In the genomic region with DNA sequence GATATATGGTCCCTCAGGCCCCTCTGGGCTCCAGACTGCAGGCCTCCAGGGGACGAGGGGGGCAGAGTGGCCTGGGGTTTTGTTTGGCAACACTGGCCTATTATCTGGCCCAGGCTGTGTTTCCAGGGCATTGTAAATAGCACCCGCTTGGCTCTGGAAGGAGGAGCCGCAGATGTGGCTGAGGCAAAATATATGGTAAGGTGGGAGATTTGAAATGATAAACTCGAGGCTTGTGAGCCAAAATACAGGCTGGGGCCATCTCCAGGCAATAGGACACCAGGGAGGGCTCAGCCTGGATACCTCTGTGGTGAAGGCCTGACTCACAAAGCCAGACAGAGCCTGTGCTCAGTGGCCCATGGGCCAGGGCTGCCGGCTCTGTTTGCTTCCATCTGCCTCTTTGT, we compare ENCODE assay signal across 10 cellular contexts. TPM values are rescaled to one million over a fixed set of nuclear protein-coding genes. Genes with fewer than 3 reads are reported as not detected.
DNase-seq lines count a peak whose midpoint lies in the region; ATAC-seq, FAIRE-seq and TF ChIP-seq lines count a peak whose summit lies in the region.
"Had no signal": no experiment of that assay in that cellular context is flagged by ENCODE, and none has a peak within 500 bp of the region (broad histone marks: within the 10 kb centered on the region; RNA-seq: fewer than 3 reads in every experiment).

No MANE protein-coding gene starts in this region.

- H3K9me2 ChIP-seq in hepatocyte (replicated peaks; ENCODE audit: insufficient read depth), result no peaks in the 10 kb centered on the region

- CTCF ChIA-PET in GM12878 (lab: Yijun Ruan, JAX), result interaction anchor here (0.8 to 2.7 kb wide), 4 partner anchors 11 to 240 kb away, joined by 3 to 9 read pairs (median 4); no protein-coding TSS in a partner anchor

- TF ChIP-seq RAD21 in GM12878 (IDR thresholded peaks at IDR 0.05; ENCODE audit: insufficient read depth, low read depth, low read length), result no peak

- POLR2A ChIA-PET in GM12878 (lab: Charles Lee), result no interaction called here

- WGBS in GM12878 (ENCODE audit: insufficient coverage, insufficient replicate concordance, low lambda C conversion rate, missing lambda C conversion rate), result 36% methylated on average over 5 of the region's 5 CpGs
- WGBS in hepatocyte (ENCODE audit: low lambda C conversion rate, missing lambda C conversion rate), result 64% methylated on average over 5 of the region's 5 CpGs

- BruUV-seq in GM12878 (replicated peaks; lab: Mats Ljungman, UMichigan), result no TSS peak

- no peaks in the 10 kb centered on the region for H3K9me3 ChIP-seq in GM12878 (replicated peaks; ENCODE audit: control insufficient read depth, insufficient read depth, low read length)
- H3K9me3 ChIP-seq in hepatocyte (ENCODE audit: low read depth), result no peaks in the 10 kb centered on the region

- SMC1A ChIA-PET in GM12878 (lab: Charles Lee; ENCODE audit: uncharacterized antibody, unreplicated experiment), result no interaction called here

- no peaks in the 10 kb centered on the region for H4K20me1 ChIP-seq in GM12878 (ENCODE audit: control insufficient read depth, insufficient read depth)
- no peaks in the 10 kb centered on the region for H4K20me1 ChIP-seq in hepatocyte (ENCODE audit: insufficient read depth, poor library complexity, severe bottlenecking)

- ATAC-seq in GM12878 (peak; percentile 39; the same call in 2 of the 3 replicates), GM18517 (IDR thresholded peaks at IDR 0.05; ENCODE audit: unreplicated experiment) (no peak), GM19395 (IDR thresholded peaks at IDR 0.05; ENCODE audit: unreplicated experiment) (no peak)

- H3K4me2 ChIP-seq in GM12878 (ENCODE audit: control insufficient read depth, insufficient read depth), result no peak overlapping the region
- no peak overlapping the region for H3K4me2 ChIP-seq in hepatocyte

- H3K36me3 ChIP-seq in GM12878 (ENCODE audit: control insufficient read depth in 2 of 2, insufficient read depth in 2 of 2, low read length in 1 of 2) (no peaks in the 10 kb centered on the region), hepatocyte (replicated peaks; ENCODE audit: insufficient read depth, low read depth) (no peaks in the 10 kb centered on the region)

- H3K27ac ChIP-seq in GM12878 (ENCODE audit: control insufficient read depth, insufficient read depth) (no peak overlapping the region), temporal lobe (ENCODE audit: low read depth, low read length) (peak overlapping the region; percentile 96), hepatocyte (no peak overlapping the region)

- FAIRE-seq in GM12878 (lab: Jason Lieb, UNC), result no peak

- RAD21 ChIA-PET in GM12878 (lab: Charles Lee; ENCODE audit: unreplicated experiment), result no interaction called here

- TF ChIP-seq EP300 in GM12878 (IDR thresholded peaks at IDR 0.05; ENCODE audit: borderline replicate concordance in 1 of 2, control insufficient read depth in 1 of 2, low read depth in 2 of 2, low read length in 2 of 2), result no peak

- TF ChIP-seq CTCF in GM12878 (IDR thresholded peaks at IDR 0.05 in 2 of 3, conservative IDR thresholded peaks at IDR 0.05 in 1 of 3; ENCODE audit: control insufficient read depth in 2 of 3, extremely low read depth in 1 of 3, insufficient read depth in 1 of 3, low read depth in 3 of 3, low read length in 3 of 3), result no peak
- no peak for TF ChIP-seq CTCF in hepatocyte (IDR thresholded peaks at IDR 0.05; ENCODE audit: poor library complexity)

- no peak overlapping the region for H3K4me3 ChIP-seq in GM12878
- no peak overlapping the region for H3K4me3 ChIP-seq in hepatocyte

- intact Hi-C loops in GM12878 (cut with micrococcal nuclease; ENCODE audit: unreplicated experiment), result no loop called here

- no peak overlapping the region for H3K9ac ChIP-seq in GM12878 (ENCODE audit: control insufficient read depth, insufficient read depth, low read length)

- H2AFZ ChIP-seq in GM12878 (ENCODE audit: control insufficient read depth, low read depth, low read length) (no peak overlapping the region), hepatocyte (no peak overlapping the region)

- H3K27me3 ChIP-seq in GM12878 (replicated peaks in 1 of 2; ENCODE audit: control insufficient read depth in 2 of 2, insufficient read depth in 2 of 2, low read length in 1 of 2) (peaks cover 0 to 1% of the 10 kb centered on the region in 2 experiments; a peak in 1 of 4 replicates), hepatocyte (no peaks in the 10 kb centered on the region)

- DNase-seq in LHCN-M2 (ENCODE audit: low read depth), result peak; percentile 82
- no peak for DNase-seq in GM12878 (ENCODE audit: low read depth, low spot score)
- peak; percentile 62 for DNase-seq in medulla oblongata (ENCODE audit: extremely low spot score)
- DNase-seq in hepatic stellate cell (ENCODE audit: low spot score), result no peak
- no peak for DNase-seq in hepatocyte (ENCODE audit: low spot score)
- DNase-seq: activated naive CD8-positive, alpha-beta T cell treated with anti-CD3 and anti-CD28 coated beads, Interleukin-2, amount 10 ng/mL, durations not matched to agents 7 days and 5 days; MV-4-11 had no signal

- no peaks in the 10 kb centered on the region for H3K4me1 ChIP-seq in GM12878 (ENCODE audit: control insufficient read depth, insufficient read depth, low read length)
- H3K4me1 ChIP-seq in hepatocyte (ENCODE audit: insufficient read depth), result no peaks in the 10 kb centered on the region

- in situ Hi-C loops in GM12878 (cut with MboI), result no loop called here

- H3K79me2 ChIP-seq in GM12878 (ENCODE audit: control insufficient read depth, insufficient read depth, low read length) (no peaks in the 10 kb centered on the region), hepatocyte (peaks cover 5% of the 10 kb centered on the region)

- no peak for TF ChIP-seq POLR2A in GM12878 (IDR thresholded peaks at IDR 0.05; ENCODE audit: low read depth, low read length)

TF ChIP-seq in GM12878, 131 proteins besides CTCF, POLR2A, EP300 and RAD21 (continues in another document):
- no peak for TF ChIP-seq NKRF (conservative IDR thresholded peaks at IDR 0.05)
- TF ChIP-seq, protein P1, sequence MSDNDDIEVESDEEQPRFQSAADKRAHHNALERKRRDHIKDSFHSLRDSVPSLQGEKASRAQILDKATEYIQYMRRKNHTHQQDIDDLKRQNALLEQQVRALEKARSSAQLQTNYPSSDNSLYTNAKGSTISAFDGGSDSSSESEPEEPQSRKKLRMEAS (IDR thresholded peaks at IDR 0.05; ENCODE audit: low read depth, low read length), result no peak

RNA-seq across cellular contexts. Expression of gene NAV1, which starts 14.0 kb away (rescaled TPM):
- total RNA-seq in LHCN-M2 (2014; rRNA removed), result 34.7 and 35.0 TPM in 2 replicates
- 27.1 TPM for polyA plus RNA-seq in LHCN-M2 (2012)
- total RNA-seq in GM12878 (2013; cell fraction: nucleolus; rRNA removed), result 3.6 and 5.0 TPM in 2 replicates
- total RNA-seq in GM12878 (2014; rRNA removed), result 0.11 and 0.45 TPM in 2 replicates
- 0.09 and 0.64 TPM in 2 replicates for total RNA-seq in GM12878 (2014; rRNA removed; fragmentation: Illumina TruSeq; extraction: Trizol)
- 1.3 and 1.5 TPM in 2 replicates for total RNA-seq in GM12878 (2021)
- polyA plus RNA-seq in GM12878 (2011; ENCODE audit: low read depth), result 0.21 TPM
- 0.26 and 0.37 TPM in 2 replicates for polyA plus RNA-seq in GM12878 (2011; rRNA removed)
- polyA plus RNA-seq in GM12878 (2011; cell fraction: cytosol; rRNA removed), result 0.17 and 0.25 TPM in 2 replicates
- polyA plus RNA-seq in GM12878 (2011; cell fraction: nucleus; rRNA removed), result 0.70 and 0.78 TPM in 2 replicates
- polyA plus RNA-seq in GM12878 (2012), result 0.38 and 0.62 TPM in 2 replicates
- polyA plus RNA-seq in GM12878 (2014; fragmentation: Illumina TruSeq; extraction: Trizol), result 0.54 and 0.81 TPM in 2 replicates
- polyA plus RNA-seq in GM12878 (2014; fragmentation: Nextera tagmentation; extraction: Ambion mirVana), result under 1 TPM; 0.04 to 0.05 TPM
- polyA plus RNA-seq in GM12878 (2014; rRNA removed), result 0.19 and 0.47 TPM in 2 replicates
- under 1 TPM; 0.35 to 0.45 TPM for polyA plus RNA-seq in GM12878 (2016; fragmentation: Nextera tagmentation; extraction: Ambion mirVana)
- polyA minus RNA-seq in GM12878 (2011; rRNA and poly(A)+ RNA removed), result 0.29 and 0.57 TPM in 2 replicates
- 0.52 and 0.80 TPM in 2 replicates for polyA minus RNA-seq in GM12878 (2011; cell fraction: cytosol; rRNA and poly(A)+ RNA removed)
- polyA minus RNA-seq in GM12878 (2011; cell fraction: nucleus; rRNA and poly(A)+ RNA removed), result 0.48 and 0.96 TPM in 2 replicates
- 78.4 TPM for total RNA-seq in temporal lobe
- total RNA-seq in hepatocyte, result 15.0 and 15.2 TPM in 2 replicates
- 18.3 and 18.8 TPM in 2 replicates for polyA plus RNA-seq in hepatocyte

RNA-seq across cellular contexts. Expression of gene CSRP1, which starts 46.0 kb away (rescaled TPM):
- 336 and 492 TPM in 2 replicates for total RNA-seq in LHCN-M2 (2014; rRNA removed)
- polyA plus RNA-seq in LHCN-M2 (2012), result 491 TPM
- total RNA-seq in GM12878 (2013; cell fraction: nucleolus; rRNA removed), result 25.4 and 32.7 TPM in 2 replicates
- total RNA-seq in GM12878 (2014; rRNA removed), result 80.1 and 80.4 TPM in 2 replicates
- 61.2 and 63.3 TPM in 2 replicates for total RNA-seq in GM12878 (2014; rRNA removed; fragmentation: Illumina TruSeq; extraction: Trizol)
- 67.9 and 79.8 TPM in 2 replicates for total RNA-seq in GM12878 (2021)
- polyA plus RNA-seq in GM12878 (2011; ENCODE audit: low read depth), result 25.1 TPM
- 50.2 and 81.0 TPM in 2 replicates for polyA plus RNA-seq in GM12878 (2011; rRNA removed)
- 102 and 110 TPM in 2 replicates for polyA plus RNA-seq in GM12878 (2011; cell fraction: cytosol; rRNA removed)
- polyA plus RNA-seq in GM12878 (2011; cell fraction: nucleus; rRNA removed), result 68.4 and 89.9 TPM in 2 replicates
- 32.9 and 33.6 TPM in 2 replicates for polyA plus RNA-seq in GM12878 (2012)
- polyA plus RNA-seq in GM12878 (2014; fragmentation: Illumina TruSeq; extraction: Trizol), result 59.5 and 88.3 TPM in 2 replicates
- polyA plus RNA-seq in GM12878 (2014; fragmentation: Nextera tagmentation; extraction: Ambion mirVana), result 10 to 100 TPM; 23.4 to 24.3 TPM
- 80.8 and 93.4 TPM in 2 replicates for polyA plus RNA-seq in GM12878 (2014; rRNA removed)
- 10 to 100 TPM; 94.4 to 99.2 TPM for polyA plus RNA-seq in GM12878 (2016; fragmentation: Nextera tagmentation; extraction: Ambion mirVana)
- polyA minus RNA-seq in GM12878 (2011; rRNA and poly(A)+ RNA removed), result 56.0 and 75.4 TPM in 2 replicates
- 21.2 and 22.8 TPM in 2 replicates for polyA minus RNA-seq in GM12878 (2011; cell fraction: cytosol; rRNA and poly(A)+ RNA removed)
- 14.0 and 23.8 TPM in 2 replicates for polyA minus RNA-seq in GM12878 (2011; cell fraction: nucleus; rRNA and poly(A)+ RNA removed)
- total RNA-seq in temporal lobe, result 23.1 TPM
- total RNA-seq in hepatocyte, result 76.0 and 101 TPM in 2 replicates
- polyA plus RNA-seq in hepatocyte, result 47.6 and 50.9 TPM in 2 replicates

Comparison
In these comparisons a context has a peak if more than half of its experiments do, and no peak if none do; other contexts are left out.
1. DNase-seq: peak in LHCN-M2 (single experiment) and medulla oblongata (single experiment); none in GM12878 (single experiment), hepatic stellate cell (single experiment) and hepatocyte (single experiment).